Comparison of ENCODE assay signal across 12 cellular contexts in the genomic region with DNA sequence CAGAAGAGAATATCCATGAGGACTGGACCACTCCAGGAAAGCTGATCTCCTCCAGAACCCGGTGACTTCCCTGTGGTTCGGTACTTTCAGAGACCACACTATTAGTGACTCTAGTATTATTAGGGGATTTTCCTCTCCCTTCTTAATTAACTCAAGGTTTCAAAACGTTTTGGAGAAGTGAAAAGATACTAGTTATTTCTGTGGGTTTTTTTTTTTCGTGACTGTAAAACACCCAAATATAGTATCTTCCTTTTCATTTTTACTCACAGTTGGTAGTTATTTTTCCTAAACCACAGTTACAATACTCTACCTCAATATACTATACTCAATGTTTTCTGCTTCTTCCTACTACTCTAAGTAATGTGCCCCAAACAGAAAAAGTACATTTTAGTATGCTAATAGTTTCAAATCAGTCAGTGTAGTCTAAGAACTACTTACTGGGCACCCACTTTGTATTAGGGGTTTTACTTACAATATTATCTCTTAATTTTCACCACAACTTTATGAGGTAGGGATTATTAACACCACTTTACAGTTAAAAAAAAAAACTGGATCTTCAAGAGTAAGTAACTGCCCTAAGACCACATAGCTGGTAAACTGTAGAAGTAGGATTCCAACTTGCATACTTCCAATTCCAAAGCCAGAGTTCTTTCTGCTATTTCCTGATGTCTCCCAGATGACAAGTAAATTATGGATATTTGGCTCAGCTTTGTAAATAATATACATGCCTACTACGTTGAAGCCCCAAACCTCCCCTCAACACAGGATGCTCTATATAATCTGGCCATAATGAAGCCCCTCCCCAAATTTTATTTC. TPM values are rescaled to one million over a fixed set of nuclear protein-coding genes. Genes with fewer than 3 reads are reported as not detected.
DNase-seq lines count a peak whose midpoint lies in the region; ATAC-seq and TF ChIP-seq lines count a peak whose summit lies in the region.
"Had no signal": no experiment of that assay in that cellular context is flagged by ENCODE, and none has a peak within 500 bp of the region (broad histone marks: within the 10 kb centered on the region; RNA-seq: fewer than 3 reads in every experiment).

No MANE protein-coding gene starts in this region.

- H3K79me2 ChIP-seq in OCI-LY3 (ENCODE audit: low read length), result peaks cover 68% of the 10 kb centered on the region

- H3K4me2 ChIP-seq in BLaER1, result peak overlapping the region; percentile 87
- H3K4me2 ChIP-seq in OCI-LY3 (ENCODE audit: low read length), result peak overlapping the region; percentile 75

- H2AFZ ChIP-seq in OCI-LY3 (ENCODE audit: low read depth, low read length), result no peak overlapping the region

- WGBS in suprapubic skin, result 67% methylated on average over 5 of the region's 5 CpGs

- TF ChIP-seq EP300 in suprapubic skin (IDR thresholded peaks at IDR 0.05), result no peak

- H3K27me3 ChIP-seq in BLaER1, result no peaks in the 10 kb centered on the region
- no peaks in the 10 kb centered on the region for H3K27me3 ChIP-seq in OCI-LY3 (ENCODE audit: low read depth, low read length)
- no peaks in the 10 kb centered on the region for H3K27me3 ChIP-seq in left ventricle myocardium inferior (ENCODE audit: low read depth)
- H3K27me3 ChIP-seq in suprapubic skin, result no peaks in the 10 kb centered on the region
- H3K27me3 ChIP-seq: right lobe of liver, SJSA1 had no signal

- TF ChIP-seq POLR2A in suprapubic skin (IDR thresholded peaks at IDR 0.05), result no peak

- H3K9ac ChIP-seq in BLaER1, result no peak overlapping the region
- H3K9ac ChIP-seq in OCI-LY3 (ENCODE audit: low read length), result peak overlapping the region; percentile 12; the same call in 1 of the 2 replicates

- H3K9me3 ChIP-seq in BLaER1, result peaks cover 10% of the 10 kb centered on the region; the same call in 1 of the 2 replicates
- peaks cover 9% of the 10 kb centered on the region; the same call in 1 of the 2 replicates for H3K9me3 ChIP-seq in OCI-LY3 (ENCODE audit: insufficient read depth, low read length)
- no peaks in the 10 kb centered on the region for H3K9me3 ChIP-seq in left ventricle myocardium inferior (replicated peaks)
- no peaks in the 10 kb centered on the region for H3K9me3 ChIP-seq in suprapubic skin
- H3K9me3 ChIP-seq: right lobe of liver, SJSA1 had no signal

- H3K4me3 ChIP-seq in BLaER1 (no peak overlapping the region), OCI-LY3 (ENCODE audit: low read length) (peak overlapping the region; percentile 44), left ventricle myocardium inferior (no peak overlapping the region), suprapubic skin (no peak overlapping the region)
- H3K4me3 ChIP-seq: right lobe of liver, SJSA1 had no signal

- H3K27ac ChIP-seq in BLaER1 (peak overlapping the region; percentile 44; the same call in 1 of the 2 replicates), OCI-LY3 (ENCODE audit: low read length) (peak overlapping the region; percentile 66), left ventricle myocardium inferior (replicated peaks) (no peak overlapping the region), suprapubic skin (no peak overlapping the region)
- H3K27ac ChIP-seq: right lobe of liver, SJSA1 had no signal

- no peak for DNase-seq in left ventricle myocardium inferior
- no peak for DNase-seq in suprapubic skin (ENCODE audit: low spot score in 2 of 2)
- DNase-seq in NCI-H2171 (lab: John Stamatoyannopoulos, UW), result no peak
- DNase-seq in stimulated activated CD4-positive, alpha-beta T cell treated with anti-CD3 and anti-CD28 coated beads, Interleukin-1b, Interleukin-23, amount 100 ng/mL, for 48 hours, result no peak
- DNase-seq: DMS79, KBM-7, right lobe of liver had no signal

- intact Hi-C loops in left ventricle myocardium inferior (cut with micrococcal nuclease), result no loop called here

- TF ChIP-seq CTCF in OCI-LY3 (IDR thresholded peaks at IDR 0.05; ENCODE audit: low read depth, low read length), result no peak
- TF ChIP-seq CTCF in left ventricle myocardium inferior (IDR thresholded peaks at IDR 0.05; ENCODE audit: borderline replicate concordance), result no peak
- no peak for TF ChIP-seq CTCF in suprapubic skin (IDR thresholded peaks at IDR 0.05)

- H3K36me3 ChIP-seq in BLaER1 (no peaks in the 10 kb centered on the region), OCI-LY3 (replicated peaks; ENCODE audit: low read depth, low read length) (peaks cover 11% of the 10 kb centered on the region), left ventricle myocardium inferior (no peaks in the 10 kb centered on the region), suprapubic skin (no peaks in the 10 kb centered on the region)
- H3K36me3 ChIP-seq: right lobe of liver, SJSA1 had no signal

- H4K20me1 ChIP-seq in BLaER1 (no peaks in the 10 kb centered on the region), OCI-LY3 (ENCODE audit: insufficient read depth, low read length) (peaks cover 22% of the 10 kb centered on the region)

- ATAC-seq in GM19023 (IDR thresholded peaks at IDR 0.05; ENCODE audit: unreplicated experiment), result peak; percentile 55
- peak; percentile 53 for ATAC-seq in HG02884 (IDR thresholded peaks at IDR 0.05; ENCODE audit: unreplicated experiment)
- ATAC-seq: right lobe of liver had no signal

- peaks cover 51% of the 10 kb centered on the region for H3K4me1 ChIP-seq in BLaER1
- peaks cover 71% of the 10 kb centered on the region for H3K4me1 ChIP-seq in OCI-LY3 (ENCODE audit: low read length)
- no peaks in the 10 kb centered on the region for H3K4me1 ChIP-seq in left ventricle myocardium inferior
- H3K4me1 ChIP-seq in suprapubic skin, result no peaks in the 10 kb centered on the region
- H3K4me1 ChIP-seq: right lobe of liver, SJSA1 had no signal

RNA-seq across cellular contexts. Expression of a gene that starts 45.0 kb away (rescaled TPM):
- 1.9 TPM for total RNA-seq in left ventricle myocardium inferior
- total RNA-seq in suprapubic skin, result 1 to 10 TPM; 3.1 to 7.4 (median 6.2) TPM

Comparison
In these comparisons a context has a peak if more than half of its experiments do, and no peak if none do; other contexts are left out.
1. H3K27ac ChIP-seq: peak in BLaER1 (single experiment) and OCI-LY3 (single experiment); none in left ventricle myocardium inferior (single experiment) and suprapubic skin (single experiment).